ENCODE assay signal across 19 cellular contexts in the genomic region with DNA sequence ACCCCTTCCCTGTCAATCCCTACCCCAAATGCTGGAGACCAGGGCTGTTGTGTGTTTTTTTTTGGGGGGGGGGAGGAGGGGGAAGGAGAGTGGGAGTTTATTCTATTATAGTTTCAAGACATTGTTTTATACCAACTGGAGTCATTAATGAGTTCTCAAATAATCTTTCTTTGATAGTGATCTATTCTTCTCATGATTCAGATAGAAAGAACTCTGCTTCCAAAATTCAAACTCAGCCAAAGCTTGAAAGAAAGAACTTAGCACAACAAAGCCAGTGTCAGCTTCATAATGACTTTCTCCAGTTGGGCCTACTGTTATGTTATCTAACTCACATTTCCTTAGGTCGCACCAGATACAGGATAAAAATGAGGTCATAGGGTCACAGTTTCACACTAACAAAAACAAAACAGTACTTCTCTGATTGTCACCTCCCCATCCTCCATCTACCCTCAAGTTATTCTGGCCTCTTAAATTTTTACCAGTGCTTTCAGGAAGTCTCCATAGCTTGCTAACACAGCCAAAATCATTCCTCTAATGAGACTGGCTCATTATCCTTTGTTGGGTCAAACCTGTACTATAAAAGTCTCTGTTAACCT.
"Had no signal": no experiment of that assay in that cellular context is flagged by ENCODE, and none has a peak within 500 bp of the region (broad histone marks: within the 10 kb centered on the region; RNA-seq: fewer than 3 reads in every experiment).

No MANE protein-coding gene starts in this region.

- H3K4me1 ChIP-seq: right atrium auricular region had no signal

- H2AFZ ChIP-seq: hepatocyte had no signal

- H3K27me3 ChIP-seq: right atrium auricular region, thyroid gland had no signal

- H3K27ac Mint-ChIP-seq: naive thymus-derived CD4-positive, alpha-beta T cell; nephron progenitor cell; type B pancreatic cell had no signal

- H3K79me2 ChIP-seq: hepatocyte had no signal

- H3K9me3 ChIP-seq: neutrophil, right atrium auricular region, suprapubic skin, thyroid gland had no signal

- H3K36me3 Mint-ChIP-seq: naive thymus-derived CD4-positive, alpha-beta T cell; type B pancreatic cell had no signal

- H3K36me3 ChIP-seq: neutrophil, right atrium auricular region, suprapubic skin, thyroid gland had no signal

- ATAC-seq: naive thymus-derived CD4-positive, alpha-beta T cell; stimulated activated naive CD8-positive, alpha-beta T cell treated with anti-CD3 and anti-CD28 coated beads, Interleukin-15, Interleukin-2, amounts not matched to agents 100 U/mL and 50 U/mL, for 24 hours had no signal

- DNase-seq: effector CD4-positive, alpha-beta T cell; foreskin melanocyte; head of caudate nucleus; kidney glomerular epithelial cell; naive thymus-derived CD4-positive, alpha-beta T cell; nephron progenitor cell; posterior cingulate gyrus; small intestine; stimulated activated CD4-positive, alpha-beta T cell treated with anti-CD3 and anti-CD28 coated beads, Interleukin-2, amount 100 ng/mL, for 48 hours; stimulated activated naive CD8-positive, alpha-beta T cell treated with anti-CD3 and anti-CD28 coated beads, Interleukin-15, Interleukin-2, amounts not matched to agents 100 U/mL and 50 U/mL, for 24 hours; thyroid gland had no signal

- H3K4me3 ChIP-seq: coronary artery, hepatocyte, right atrium auricular region, suprapubic skin, thyroid gland had no signal

- H3K4me3 Mint-ChIP-seq: naive thymus-derived CD4-positive, alpha-beta T cell; nephron progenitor cell; type B pancreatic cell had no signal

- H3K4me2 ChIP-seq: hepatocyte had no signal

- H3K27ac ChIP-seq: coronary artery, hepatocyte, neutrophil, right atrium auricular region, suprapubic skin, thyroid gland had no signal

- H3K9me3 Mint-ChIP-seq: nephron progenitor cell, type B pancreatic cell had no signal

- FAIRE-seq: islet of Langerhans, small intestine, urothelium cell line had no signal
